In the genomic region with DNA sequence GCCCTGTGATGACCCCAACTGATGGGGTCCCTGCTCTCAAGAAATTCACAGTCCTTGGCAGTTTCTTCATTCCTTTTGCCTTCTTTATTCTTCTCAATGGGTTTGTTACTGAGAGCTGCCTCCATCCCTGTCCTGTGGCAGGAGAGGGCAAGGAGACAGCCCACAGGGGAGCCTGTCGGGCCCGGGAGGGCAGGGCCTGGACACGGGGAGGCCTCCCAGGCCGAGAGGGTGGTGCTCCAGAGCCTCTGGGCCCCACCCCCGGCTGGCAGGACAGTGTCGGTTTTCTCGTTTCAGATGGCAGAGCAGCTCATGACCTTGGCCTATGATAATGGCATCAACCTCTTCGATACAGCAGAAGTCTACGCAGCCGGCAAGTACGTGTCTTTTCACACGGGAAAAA, we compare ENCODE assay signal across 17 cellular contexts.
"Had no signal": no experiment of that assay in that cellular context is flagged by ENCODE, and none has a peak within 500 bp of the region (broad histone marks: within the 10 kb centered on the region; RNA-seq: fewer than 3 reads in every experiment).

No MANE protein-coding gene starts in this region.

- DNase-seq: IMR-90, Karpas-422, KG1, MG63, NCI-H1092, NCI-H1105 treated with DMSO at 0.1 percent for 48 hours, NCI-H1417 treated with DMSO at 0.1 percent for 48 hours, NCI-H146, NCI-H1930, NCI-H2081, NCI-H2107, NCI-H2227 treated with DMSO at 0.1 percent for 48 hours, NCI-H524, NCI-H526 treated with DMSO at 0.1 percent for 48 hours, NCI-H748 treated with DMSO at 0.1 percent for 48 hours, RPMI8226, SHP77 had no signal
